In the genomic region with DNA sequence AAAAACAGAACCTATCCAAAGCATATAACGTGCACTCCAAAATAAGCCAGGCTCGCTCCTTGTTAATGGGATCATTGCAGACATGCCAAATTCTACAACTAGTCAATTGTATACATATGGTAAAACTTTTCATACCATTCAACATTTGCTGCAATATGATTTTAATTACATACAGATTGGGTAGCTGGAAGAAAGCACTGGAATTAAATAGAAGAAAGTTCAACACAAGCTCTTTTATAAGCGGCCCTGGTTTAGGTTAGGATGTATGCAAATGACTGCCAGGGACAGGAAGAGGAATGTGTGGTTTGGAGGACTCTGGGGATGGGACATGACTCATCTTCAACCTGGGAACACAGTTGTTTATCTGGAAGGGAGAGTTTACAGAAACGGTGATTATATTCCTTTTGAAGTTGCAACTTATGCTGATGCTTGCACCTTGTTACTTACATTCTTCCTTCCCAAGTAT, we compare ENCODE assay signal across 11 cellular contexts.
A peak's percentile ranks its signal among the peaks of the same experiment; 100 is the strongest.
DNase-seq lines count a peak whose midpoint lies in the region; ATAC-seq, FAIRE-seq and TF ChIP-seq lines count a peak whose summit lies in the region.
"Had no signal": no experiment of that assay in that cellular context is flagged by ENCODE, and none has a peak within 500 bp of the region (broad histone marks: within the 10 kb centered on the region; RNA-seq: fewer than 3 reads in every experiment).

No MANE protein-coding gene starts in this region.

- CTCF ChIA-PET in BJ (lab: Yijun Ruan, JAX), result interaction anchor here (0.8 to 10.8 kb wide), 6 partner anchors 26 to 316 kb away, joined by 3 to 161 read pairs (median 3); no protein-coding TSS in a partner anchor
- CTCF ChIA-PET in activated CD4-positive, alpha-beta T cell treated with anti-CD3 and anti-CD28 coated beads, Interleukin-2, amount 10 ng/mL, durations not matched to agents 7 days and 5 days (lab: Charles Lee), result interaction anchor here (0.5 to 1.4 kb wide), 3 partner anchors 8 to 19 kb away, joined by 3 to 4 read pairs (median 4); no protein-coding TSS in a partner anchor

- H3K4me3 ChIP-seq in BJ (ENCODE audit: low read depth, low read length), result no peak overlapping the region
- no peak overlapping the region for H3K4me3 ChIP-seq in bronchial epithelial cell (ENCODE audit: low read depth, low read length)

- POLR2A ChIA-PET in BJ (lab: Charles Lee), result no interaction called here
- POLR2A ChIA-PET in activated CD4-positive, alpha-beta T cell treated with anti-CD3 and anti-CD28 coated beads, Interleukin-2, amount 10 ng/mL, durations not matched to agents 7 days and 5 days (lab: Charles Lee), result no interaction called here

- TF ChIP-seq CTCF in BJ (IDR thresholded peaks at IDR 0.05; ENCODE audit: insufficient read depth, low read depth, low read length) (no peak), bronchial epithelial cell (IDR thresholded peaks at IDR 0.05; ENCODE audit: insufficient read depth, low read length, severe bottlenecking) (no peak)

- peaks cover 9% of the 10 kb centered on the region for H3K4me1 Mint-ChIP-seq in activated CD4-positive, alpha-beta T cell treated with anti-CD3 and anti-CD28 coated beads, Interleukin-2, amount 10 ng/mL, durations not matched to agents 7 days and 5 days

- H3K36me3 ChIP-seq in BJ (ENCODE audit: control insufficient read depth, insufficient read depth, low read length) (no peaks in the 10 kb centered on the region), bronchial epithelial cell (ENCODE audit: control insufficient read depth, insufficient read depth, low read length) (no peaks in the 10 kb centered on the region)

- no peak overlapping the region for H3K27ac Mint-ChIP-seq in activated CD4-positive, alpha-beta T cell treated with anti-CD3 and anti-CD28 coated beads, Interleukin-2, amount 10 ng/mL, durations not matched to agents 7 days and 5 days

- DNase-seq in BJ (ENCODE audit: low read depth), result peak; percentile 69
- DNase-seq in LHCN-M2 (ENCODE audit: low read depth), result peak; percentile 78
- peak; percentile 61 for DNase-seq in bronchial epithelial cell (ENCODE audit: low read depth)
- peak; percentile 62 to 79 for DNase-seq in lung microvascular endothelial cell (ENCODE audit: low read depth in 2 of 2)
- DNase-seq in activated naive CD4-positive, alpha-beta T cell treated with anti-CD3 and anti-CD28 coated beads, Interleukin-2, amount 50 U/mL, for 16 hours, result no peak
- no peak for DNase-seq in activated CD4-positive, alpha-beta T cell treated with anti-CD3 and anti-CD28 coated beads, Interleukin-2, amount 10 ng/mL, durations not matched to agents 7 days and 5 days
- DNase-seq in left ventricle myocardium superior, result no peak
- DNase-seq: activated T-cell treated with anti-CD3 and anti-CD28 coated beads, Interleukin-2, amount 50 U/mL, for 1 hour; NCI-H2107 had no signal

- intact Hi-C loops in left ventricle myocardium superior (cut with micrococcal nuclease), result no loop called here

- H3K27me3 Mint-ChIP-seq in activated CD4-positive, alpha-beta T cell treated with anti-CD3 and anti-CD28 coated beads, Interleukin-2, amount 10 ng/mL, durations not matched to agents 7 days and 5 days, result no peaks in the 10 kb centered on the region

- peaks cover 3% of the 10 kb centered on the region for H3K9me3 Mint-ChIP-seq in activated CD4-positive, alpha-beta T cell treated with anti-CD3 and anti-CD28 coated beads, Interleukin-2, amount 10 ng/mL, durations not matched to agents 7 days and 5 days

- no peak for ATAC-seq in left ventricle myocardium superior
- no peak for ATAC-seq in GM21381 (IDR thresholded peaks at IDR 0.05; ENCODE audit: unreplicated experiment)

- no peaks in the 10 kb centered on the region for H3K36me3 Mint-ChIP-seq in activated CD4-positive, alpha-beta T cell treated with anti-CD3 and anti-CD28 coated beads, Interleukin-2, amount 10 ng/mL, durations not matched to agents 7 days and 5 days (ENCODE audit: low read depth)

- H3K4me3 Mint-ChIP-seq in activated CD4-positive, alpha-beta T cell treated with anti-CD3 and anti-CD28 coated beads, Interleukin-2, amount 10 ng/mL, durations not matched to agents 7 days and 5 days, result no peak overlapping the region

- FAIRE-seq in bronchial epithelial cell (lab: Jason Lieb, UNC), result peak; percentile 7
- FAIRE-seq: endometrium had no signal

- H3K27me3 ChIP-seq in BJ (ENCODE audit: control insufficient read depth, insufficient read depth, low read length), result no peaks in the 10 kb centered on the region
- no peaks in the 10 kb centered on the region for H3K27me3 ChIP-seq in bronchial epithelial cell (ENCODE audit: control insufficient read depth, insufficient read depth, low read length)

Comparison
In these comparisons a context has a peak if more than half of its experiments do, and no peak if none do; other contexts are left out.
1. DNase-seq: peak in BJ (single experiment), LHCN-M2 (single experiment), bronchial epithelial cell (single experiment) and lung microvascular endothelial cell (2 of 2); none in activated naive CD4-positive, alpha-beta T cell treated with anti-CD3 and anti-CD28 coated beads, Interleukin-2, amount 50 U/mL, for 16 hours (single experiment), activated CD4-positive, alpha-beta T cell treated with anti-CD3 and anti-CD28 coated beads, Interleukin-2, amount 10 ng/mL, durations not matched to agents 7 days and 5 days (single experiment) and left ventricle myocardium superior (single experiment).